Comparison of ENCODE assay signal across 8 cellular contexts in the genomic region with DNA sequence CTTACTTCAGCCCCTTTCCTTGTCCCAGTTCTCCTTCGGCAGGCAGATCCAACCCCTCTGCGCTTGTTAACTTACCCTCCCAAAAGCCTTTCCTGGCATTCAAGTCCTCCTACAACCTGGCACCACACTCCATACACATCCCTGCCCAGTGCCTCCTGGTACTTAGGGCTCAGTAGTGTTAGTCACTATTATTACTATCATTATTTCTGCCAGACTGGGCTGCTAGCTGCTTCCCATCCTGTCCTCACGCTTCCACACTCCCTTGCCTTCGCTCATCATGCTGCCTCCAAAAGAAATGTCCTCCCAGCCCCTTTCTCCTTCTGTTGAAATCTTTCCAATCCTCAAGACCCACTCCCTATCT. TPM values are rescaled to one million over a fixed set of nuclear protein-coding genes. Genes with fewer than 3 reads are reported as not detected.
A peak's percentile ranks its signal among the peaks of the same experiment; 100 is the strongest.
DNase-seq lines count a peak whose midpoint lies in the region; ATAC-seq and TF ChIP-seq lines count a peak whose summit lies in the region.

No MANE protein-coding gene starts in this region.

- no peaks in the 10 kb centered on the region for H3K27me3 ChIP-seq in heart right ventricle

- H3K9me3 ChIP-seq in heart right ventricle = no peaks in the 10 kb centered on the region

- H3K36me3 ChIP-seq in heart right ventricle = peaks cover 0 to 11% (median 0%) of the 10 kb centered on the region in 9 donors

- no peak for ATAC-seq in heart right ventricle
- no peak for ATAC-seq in naive B cell (ENCODE audit: low read depth in 2 of 2)
- ATAC-seq in HG02885 (IDR thresholded peaks at IDR 0.05; ENCODE audit: poor library complexity, unreplicated experiment) = no peak
- no peak for ATAC-seq in GM21576 (IDR thresholded peaks at IDR 0.05; ENCODE audit: unreplicated experiment)

- H3K4me3 Mint-ChIP-seq in chondrocyte (ENCODE audit: unreplicated experiment) (peak overlapping the region; percentile 93), naive B cell (peak overlapping the region; percentile 76 to 96 (median 90))

- H3K27ac ChIP-seq in heart right ventricle = peak overlapping the region; percentile 94 to 100 (median 99)

- TF ChIP-seq CTCF in heart right ventricle (IDR thresholded peaks at IDR 0.05) (no peak), chondrocyte (IDR thresholded peaks at IDR 0.05) (no peak)

- 61 to 84% methylated on average over 4 of the region's 4 CpGs for WGBS in heart right ventricle, 2 donors

- intact Hi-C loops in heart right ventricle (cut with DNase I) (loop anchor here in 1 of 10 donors (5.0 kb wide), 1 partner anchor 104 kb away; no protein-coding TSS in a partner anchor), cardiac septum (cut with DNase I) (no loop called here)

- H3K9me3 Mint-ChIP-seq in chondrocyte (ENCODE audit: low read depth) (no peaks in the 10 kb centered on the region), naive B cell (no peaks in the 10 kb centered on the region)

- H3K36me3 Mint-ChIP-seq in chondrocyte (ENCODE audit: low read depth) (no peaks in the 10 kb centered on the region), naive B cell (no peaks in the 10 kb centered on the region)

- H3K27me3 Mint-ChIP-seq in chondrocyte (ENCODE audit: low read depth) (no peaks in the 10 kb centered on the region), naive B cell (peaks cover 0 to 4% (median 0%) of the 10 kb centered on the region in 3 donors)

- peaks cover 75% of the 10 kb centered on the region for H3K4me1 Mint-ChIP-seq in chondrocyte (ENCODE audit: low read depth)
- peaks cover 54 to 64% (median 57%) of the 10 kb centered on the region in 3 donors for H3K4me1 Mint-ChIP-seq in naive B cell

- peak overlapping the region in 4 of 10 donors; percentile 61 to 87 (median 82) for H3K4me3 ChIP-seq in heart right ventricle

- DNase-seq in heart right ventricle (no peak), cardiac septum (ENCODE audit: low spot score) (no peak), chondrocyte (ENCODE audit: low spot score) (peak; percentile 22), naive B cell (no peak), MV-4-11 (lab: John Stamatoyannopoulos, UW) (no peak), NCI-H82 treated with DMSO at 0.1 percent for 48 hours (lab: John Stamatoyannopoulos, UW; ENCODE audit: unreplicated experiment) (no peak)

- H3K4me1 ChIP-seq in heart right ventricle = peaks cover 23 to 90% (median 85%) of the 10 kb centered on the region in 9 donors

- peak overlapping the region; percentile 99 for H3K27ac Mint-ChIP-seq in chondrocyte (ENCODE audit: unreplicated experiment)
- peak overlapping the region in 1 of 6 donors; percentile 30 for H3K27ac Mint-ChIP-seq in naive B cell

RNA-seq across cellular contexts. Expression of gene HDAC7, which starts 1.6 kb away (rescaled TPM):
- 10 to 100 TPM; 26.9 to 50.7 (median 38.5) TPM for total RNA-seq in heart right ventricle
- 10 to 100 TPM; 40.4 to 75.6 TPM for polyA plus RNA-seq in heart right ventricle
- 62.7 TPM for total RNA-seq in cardiac septum
- 79.1 to 93.2 TPM (median 89.6 TPM) in 3 replicates for total RNA-seq in chondrocyte
- polyA plus RNA-seq in naive B cell (ENCODE audit: low read depth in 6 of 6) = 10 to 100 TPM in 1 of 6 donors, 1 to 10 TPM in 5; 4.5 to 17.1 (median 7.0) TPM

RNA-seq across cellular contexts. Expression of gene SLC48A1, which starts 48.3 kb away (rescaled TPM):
- total RNA-seq in heart right ventricle = 10 to 100 TPM; 18.6 to 31.9 (median 22.1) TPM
- 10 to 100 TPM; 12.6 to 26.2 TPM for polyA plus RNA-seq in heart right ventricle
- total RNA-seq in cardiac septum = 20.7 TPM
- 11.4 to 18.4 TPM (median 11.5 TPM) in 3 replicates for total RNA-seq in chondrocyte
- polyA plus RNA-seq in naive B cell (ENCODE audit: low read depth in 6 of 6) = 10 to 100 TPM; 12.2 to 18.3 (median 13.9) TPM
